In the genomic region with DNA sequence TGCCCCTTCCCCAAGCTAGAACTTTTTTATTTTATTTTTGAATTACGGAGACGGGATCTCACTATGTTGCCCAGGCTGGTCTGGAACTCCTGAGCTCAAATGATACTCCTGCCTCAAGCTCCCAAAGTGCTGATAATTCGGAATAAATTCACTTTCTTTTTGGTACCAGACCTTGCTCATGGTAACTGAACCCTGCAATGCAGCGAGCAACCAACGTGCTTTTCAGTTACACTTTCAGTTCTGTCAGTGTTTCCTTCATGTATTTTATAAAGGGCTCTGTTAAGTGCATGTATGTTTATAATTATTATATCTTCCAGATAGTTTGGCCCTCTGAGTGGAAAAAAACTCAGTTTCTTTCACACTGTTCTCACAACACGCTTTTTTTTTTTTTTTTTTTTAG, we compare ENCODE assay signal across 16 cellular contexts. TPM values are rescaled to one million over a fixed set of nuclear protein-coding genes. Genes with fewer than 3 reads are reported as not detected.
DNase-seq lines count a peak whose midpoint lies in the region; ATAC-seq, FAIRE-seq and TF ChIP-seq lines count a peak whose summit lies in the region.
"Had no signal": no experiment of that assay in that cellular context is flagged by ENCODE, and none has a peak within 500 bp of the region (broad histone marks: within the 10 kb centered on the region; RNA-seq: fewer than 3 reads in every experiment).

No MANE protein-coding gene starts in this region.

- TF ChIP-seq CTCF in HFFc6 (IDR thresholded peaks at IDR 0.05) = no peak
- no peak for TF ChIP-seq CTCF in GM12878 (IDR thresholded peaks at IDR 0.05 in 2 of 3, conservative IDR thresholded peaks at IDR 0.05 in 1 of 3; ENCODE audit: control insufficient read depth in 2 of 3, extremely low read depth in 1 of 3, insufficient read depth in 1 of 3, low read depth in 3 of 3, low read length in 3 of 3)
- no peak for TF ChIP-seq CTCF in coronary artery (IDR thresholded peaks at IDR 0.05)

- H3K36me3 Mint-ChIP-seq in HFFc6 (ENCODE audit: low read depth) = no peaks in the 10 kb centered on the region

- peak overlapping the region; percentile 71 for H3K4me3 Mint-ChIP-seq in HFFc6

- peak; percentile 54 for ATAC-seq in GM12878

- H4K20me1 ChIP-seq in GM12878 (ENCODE audit: control insufficient read depth, insufficient read depth) = no peaks in the 10 kb centered on the region

- in situ Hi-C loops in GM12878 (cut with MboI) = no loop called here

- TF ChIP-seq POLR2A in GM12878 (IDR thresholded peaks at IDR 0.05; ENCODE audit: low read depth, low read length) = no peak

- no peaks in the 10 kb centered on the region for H3K9me3 Mint-ChIP-seq in HFFc6

- H2AFZ ChIP-seq in GM12878 (ENCODE audit: control insufficient read depth, low read depth, low read length) = peak overlapping the region; percentile 2

- no peak overlapping the region for H3K27ac Mint-ChIP-seq in HFFc6

- no peak for TF ChIP-seq EP300 in GM12878 (IDR thresholded peaks at IDR 0.05; ENCODE audit: borderline replicate concordance in 1 of 2, control insufficient read depth in 1 of 2, low read depth in 2 of 2, low read length in 2 of 2)

- H3K36me3 ChIP-seq in GM12878 (ENCODE audit: control insufficient read depth in 2 of 2, insufficient read depth in 2 of 2, low read length in 1 of 2) = no peaks in the 10 kb centered on the region; a peak in 1 of 4 replicates

- H3K4me3 ChIP-seq in GM12878 = no peak overlapping the region
- no peak overlapping the region for H3K4me3 ChIP-seq in coronary artery
- H3K4me3 ChIP-seq: SK-N-MC had no signal

- DNase-seq in AG08395 (ENCODE audit: low spot score) (peak; percentile 0), HFFc6 (no peak), GM12878 (ENCODE audit: low read depth, low spot score) (no peak), NCI-H82 (lab: John Stamatoyannopoulos, UW) (no peak), coronary artery (ENCODE audit: low spot score) (no peak), MV-4-11 (lab: John Stamatoyannopoulos, UW) (no peak)
- DNase-seq: GF-D8, NCI-H1105, NCI-H1694, NCI-H510A treated with DMSO at 0.1 percent for 48 hours, Right ventricle myocardium superior had no signal

- H3K9ac ChIP-seq in GM12878 (ENCODE audit: control insufficient read depth, insufficient read depth, low read length) = no peak overlapping the region

- H3K9me3 ChIP-seq in GM12878 (replicated peaks; ENCODE audit: control insufficient read depth, insufficient read depth, low read length) = no peaks in the 10 kb centered on the region

- H3K27ac ChIP-seq in GM12878 (ENCODE audit: control insufficient read depth, insufficient read depth) (no peak overlapping the region), coronary artery (no peak overlapping the region)
- H3K27ac ChIP-seq: C4-2B, SK-N-MC had no signal

- RAD21 ChIA-PET in GM12878 (lab: Charles Lee; ENCODE audit: unreplicated experiment) = no interaction called here

- H3K79me2 ChIP-seq in GM12878 (ENCODE audit: control insufficient read depth, insufficient read depth, low read length) = no peaks in the 10 kb centered on the region

- H3K4me2 ChIP-seq in GM12878 (ENCODE audit: control insufficient read depth, insufficient read depth) = peak overlapping the region; percentile 60; the same call in 1 of the 2 replicates

- FAIRE-seq in GM12878 (lab: Jason Lieb, UNC) = peak; percentile 7
- FAIRE-seq: A204.1, RCC 7860 had no signal

- no peaks in the 10 kb centered on the region for H3K4me1 Mint-ChIP-seq in HFFc6 (ENCODE audit: low read depth)

- peaks cover 11% of the 10 kb centered on the region for H3K27me3 Mint-ChIP-seq in HFFc6 (ENCODE audit: insufficient read depth)

- SMC1A ChIA-PET in GM12878 (lab: Charles Lee; ENCODE audit: uncharacterized antibody, unreplicated experiment) = no interaction called here

- peaks cover 4% of the 10 kb centered on the region; the same call in 1 of the 2 replicates for H3K4me1 ChIP-seq in GM12878 (ENCODE audit: control insufficient read depth, insufficient read depth, low read length)

- no peak for TF ChIP-seq RAD21 in GM12878 (IDR thresholded peaks at IDR 0.05; ENCODE audit: insufficient read depth, low read depth, low read length)

- CTCF ChIA-PET in GM12878 (lab: Yijun Ruan, JAX) = interaction anchor here (1.0 kb wide), 1 partner anchor 9 kb away, joined by 3 read pairs; no protein-coding TSS in a partner anchor

- no peaks in the 10 kb centered on the region; a peak in 1 of 4 replicates for H3K27me3 ChIP-seq in GM12878 (replicated peaks in 1 of 2; ENCODE audit: control insufficient read depth in 2 of 2, insufficient read depth in 2 of 2, low read length in 1 of 2)

- intact Hi-C loops in GM12878 (cut with micrococcal nuclease; ENCODE audit: unreplicated experiment) = no loop called here

- POLR2A ChIA-PET in GM12878 (lab: Charles Lee) = no interaction called here

- WGBS in GM12878 (ENCODE audit: insufficient coverage, insufficient replicate concordance, low lambda C conversion rate, missing lambda C conversion rate) = 35% methylated on average over 6 of the region's 6 CpGs

- BruUV-seq in GM12878 (replicated peaks; lab: Mats Ljungman, UMichigan) = no TSS peak

RNA-seq across cellular contexts. Expression of gene C16orf96, which starts 13.9 kb away (rescaled TPM):
- total RNA-seq in HFFc6 (2021; fragmentation: NEBNext Ultra II Directional; extraction: Animal tissue kit (Norgen Biotek cat#: 25700)) = not detected
- 0.22 and 0.35 TPM in 2 replicates for total RNA-seq in GM12878 (2013; cell fraction: nucleolus; rRNA removed)
- total RNA-seq in GM12878 (2014; rRNA removed) (not detected in 2 replicates), GM12878 (2014; rRNA removed; fragmentation: Illumina TruSeq; extraction: Trizol) (not detected in 2 replicates), GM12878 (2021) (0.05 and 0.08 TPM in 2 replicates)
- polyA plus RNA-seq in GM12878 (2011; ENCODE audit: low read depth) = not detected
- polyA plus RNA-seq in GM12878 (2011; rRNA removed) (0.01 TPM in 1 of 2 replicates, not detected in the other), GM12878 (2014; fragmentation: Illumina TruSeq; extraction: Trizol) (0.01 TPM in 1 of 2 replicates, not detected in the other), GM12878 (2014; fragmentation: Nextera tagmentation; extraction: Ambion mirVana) (not detected), GM12878 (2014; rRNA removed) (0.04 TPM in 1 of 2 replicates, not detected in the other), GM12878 (2016; fragmentation: Nextera tagmentation; extraction: Ambion mirVana) (not detected)
- polyA plus RNA-seq in GM12878 (2011; cell fraction: cytosol; rRNA removed) = 0.01 TPM in 1 of 2 replicates, not detected in the other
- 0.04 TPM in 2 replicates for polyA plus RNA-seq in GM12878 (2011; cell fraction: nucleus; rRNA removed)
- 0.06 TPM in 1 of 2 replicates, not detected in the other for polyA plus RNA-seq in GM12878 (2012)
- 0.15 TPM in 1 of 2 replicates, not detected in the other for polyA minus RNA-seq in GM12878 (2011; rRNA and poly(A)+ RNA removed)
- polyA minus RNA-seq in GM12878 (2011; cell fraction: cytosol; rRNA and poly(A)+ RNA removed) = not detected in 2 replicates
- not detected in 2 replicates for polyA minus RNA-seq in GM12878 (2011; cell fraction: nucleus; rRNA and poly(A)+ RNA removed)
- total RNA-seq: MCF 10A had no signal

RNA-seq across cellular contexts. Expression of gene CDIP1, which starts 31.5 kb away (rescaled TPM):
- total RNA-seq in HFFc6 (2021; fragmentation: NEBNext Ultra II Directional; extraction: Animal tissue kit (Norgen Biotek cat#: 25700)) = 1 to 10 TPM; 5.0 to 8.3 (median 6.4) TPM
- 11.0 and 13.8 TPM in 2 replicates for total RNA-seq in GM12878 (2013; cell fraction: nucleolus; rRNA removed)
- total RNA-seq in GM12878 (2014; rRNA removed) (14.2 and 15.6 TPM in 2 replicates), GM12878 (2014; rRNA removed; fragmentation: Illumina TruSeq; extraction: Trizol) (7.6 and 9.1 TPM in 2 replicates), GM12878 (2021) (27.8 and 28.2 TPM in 2 replicates)
- 7.1 TPM for polyA plus RNA-seq in GM12878 (2011; ENCODE audit: low read depth)
- polyA plus RNA-seq in GM12878 (2011; rRNA removed) (3.1 and 11.0 TPM in 2 replicates), GM12878 (2014; fragmentation: Illumina TruSeq; extraction: Trizol) (10.3 and 17.5 TPM in 2 replicates), GM12878 (2014; fragmentation: Nextera tagmentation; extraction: Ambion mirVana) (1 to 10 TPM; 6.1 to 7.2 TPM), GM12878 (2014; rRNA removed) (11.5 and 12.0 TPM in 2 replicates), GM12878 (2016; fragmentation: Nextera tagmentation; extraction: Ambion mirVana) (10 to 100 TPM; 29.4 to 32.4 TPM)
- polyA plus RNA-seq in GM12878 (2011; cell fraction: cytosol; rRNA removed) = 10.3 and 14.9 TPM in 2 replicates
- 16.2 and 17.7 TPM in 2 replicates for polyA plus RNA-seq in GM12878 (2011; cell fraction: nucleus; rRNA removed)
- 15.1 and 15.2 TPM in 2 replicates for polyA plus RNA-seq in GM12878 (2012)
- polyA minus RNA-seq in GM12878 (2011; rRNA and poly(A)+ RNA removed) = 8.3 and 8.5 TPM in 2 replicates
- polyA minus RNA-seq in GM12878 (2011; cell fraction: cytosol; rRNA and poly(A)+ RNA removed) = 8.6 TPM in 2 replicates
- 5.6 and 6.6 TPM in 2 replicates for polyA minus RNA-seq in GM12878 (2011; cell fraction: nucleus; rRNA and poly(A)+ RNA removed)

RNA-seq across cellular contexts. Expression of gene UBALD1, which starts 44.6 kb away (rescaled TPM):
- total RNA-seq in HFFc6 (2021; fragmentation: NEBNext Ultra II Directional; extraction: Animal tissue kit (Norgen Biotek cat#: 25700)) = 10 to 100 TPM; 23.5 to 33.2 (median 27.9) TPM
- total RNA-seq in GM12878 (2013; cell fraction: nucleolus; rRNA removed) = 14.4 and 16.6 TPM in 2 replicates
- total RNA-seq in GM12878 (2014; rRNA removed) = 9.6 and 15.7 TPM in 2 replicates
- 3.7 and 4.3 TPM in 2 replicates for total RNA-seq in GM12878 (2014; rRNA removed; fragmentation: Illumina TruSeq; extraction: Trizol)
- 24.2 and 32.7 TPM in 2 replicates for total RNA-seq in GM12878 (2021)
- polyA plus RNA-seq in GM12878 (2011; ENCODE audit: low read depth) = 5.6 TPM
- 0.94 and 2.6 TPM in 2 replicates for polyA plus RNA-seq in GM12878 (2011; rRNA removed)
- polyA plus RNA-seq in GM12878 (2011; cell fraction: cytosol; rRNA removed) = 4.2 and 7.8 TPM in 2 replicates
- polyA plus RNA-seq in GM12878 (2011; cell fraction: nucleus; rRNA removed) = 17.7 and 29.2 TPM in 2 replicates
- polyA plus RNA-seq in GM12878 (2012) = 13.8 and 35.9 TPM in 2 replicates
- polyA plus RNA-seq in GM12878 (2014; fragmentation: Illumina TruSeq; extraction: Trizol) = 0.35 and 2.7 TPM in 2 replicates
- under 1 TPM; 0.05 to 0.82 TPM for polyA plus RNA-seq in GM12878 (2014; fragmentation: Nextera tagmentation; extraction: Ambion mirVana)
- 23.1 and 29.7 TPM in 2 replicates for polyA plus RNA-seq in GM12878 (2014; rRNA removed)
- 1 to 10 TPM; 6.5 to 9.3 TPM for polyA plus RNA-seq in GM12878 (2016; fragmentation: Nextera tagmentation; extraction: Ambion mirVana)
- polyA minus RNA-seq in GM12878 (2011; rRNA and poly(A)+ RNA removed) = 1.0 and 3.6 TPM in 2 replicates
- polyA minus RNA-seq in GM12878 (2011; cell fraction: cytosol; rRNA and poly(A)+ RNA removed) = 4.4 and 5.0 TPM in 2 replicates
- 7.3 and 20.9 TPM in 2 replicates for polyA minus RNA-seq in GM12878 (2011; cell fraction: nucleus; rRNA and poly(A)+ RNA removed)

RNA-seq across cellular contexts. Expression of gene MGRN1, which starts 54.5 kb away (rescaled TPM):
- total RNA-seq in HFFc6 (2021; fragmentation: NEBNext Ultra II Directional; extraction: Animal tissue kit (Norgen Biotek cat#: 25700)) = 10 to 100 TPM; 65.8 to 81.6 (median 69.1) TPM
- total RNA-seq in GM12878 (2013; cell fraction: nucleolus; rRNA removed) = 99.4 and 104 TPM in 2 replicates
- total RNA-seq in GM12878 (2014; rRNA removed) (19.3 and 23.4 TPM in 2 replicates), GM12878 (2014; rRNA removed; fragmentation: Illumina TruSeq; extraction: Trizol) (6.4 and 9.4 TPM in 2 replicates), GM12878 (2021) (77.1 and 86.7 TPM in 2 replicates)
- polyA plus RNA-seq in GM12878 (2011; ENCODE audit: low read depth) = 15.2 TPM
- polyA plus RNA-seq in GM12878 (2011; rRNA removed) (2.6 and 4.0 TPM in 2 replicates), GM12878 (2014; fragmentation: Illumina TruSeq; extraction: Trizol) (7.9 and 12.7 TPM in 2 replicates), GM12878 (2014; fragmentation: Nextera tagmentation; extraction: Ambion mirVana) (under 1 TPM; 0.35 to 0.77 TPM), GM12878 (2014; rRNA removed) (24.3 and 32.9 TPM in 2 replicates), GM12878 (2016; fragmentation: Nextera tagmentation; extraction: Ambion mirVana) (10 to 100 TPM; 16.6 to 17.7 TPM)
- polyA plus RNA-seq in GM12878 (2011; cell fraction: cytosol; rRNA removed) = 7.5 and 11.1 TPM in 2 replicates
- polyA plus RNA-seq in GM12878 (2011; cell fraction: nucleus; rRNA removed) = 29.8 and 52.4 TPM in 2 replicates
- polyA plus RNA-seq in GM12878 (2012) = 35.9 and 43.4 TPM in 2 replicates
- 10.5 and 20.3 TPM in 2 replicates for polyA minus RNA-seq in GM12878 (2011; rRNA and poly(A)+ RNA removed)
- polyA minus RNA-seq in GM12878 (2011; cell fraction: cytosol; rRNA and poly(A)+ RNA removed) = 16.2 and 17.4 TPM in 2 replicates
- 15.1 and 27.0 TPM in 2 replicates for polyA minus RNA-seq in GM12878 (2011; cell fraction: nucleus; rRNA and poly(A)+ RNA removed)
